Comparison of ENCODE assay signal across 28 cellular contexts in the genomic region with DNA sequence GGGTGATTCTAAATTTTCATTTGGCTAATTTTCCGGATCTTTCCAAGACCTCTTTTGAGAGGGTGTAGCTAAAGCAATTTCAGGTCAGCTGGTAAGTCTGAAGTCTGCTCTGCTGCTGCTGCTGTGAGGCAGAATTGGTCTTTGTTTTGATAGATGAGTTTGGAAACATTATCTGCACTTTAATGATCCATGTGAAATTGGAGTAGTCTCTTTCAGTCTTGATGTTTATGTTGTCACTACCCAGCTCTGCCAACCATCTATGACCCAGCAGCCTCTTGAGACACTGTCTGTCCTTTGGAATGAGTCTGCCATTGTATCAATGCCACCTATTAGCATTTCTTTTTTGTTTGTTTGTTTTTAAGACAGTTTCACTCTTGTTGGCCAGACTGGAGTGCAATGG.
"Had no signal": no experiment of that assay in that cellular context is flagged by ENCODE, and none has a peak within 500 bp of the region (broad histone marks: within the 10 kb centered on the region; RNA-seq: fewer than 3 reads in every experiment).

No MANE protein-coding gene starts in this region.

- H3K27ac Mint-ChIP-seq: naive thymus-derived CD8-positive, alpha-beta T cell; natural killer cell treated with Interleukin-12 subunit alpha and Interleukin-12 subunit beta and Interleukin-15 and Interleukin-18, amount 100 ng/mL, for 72 hours; neural progenitor cell; progenitor cell of endocrine pancreas; stimulated activated memory B cell treated with anti-CD40 and anti-IgM and Interleukin-4, amounts not matched to agents 10 μg/mL and 1 μg/mL and 100 μg/mL, for 72 hours; stimulated activated naive CD8-positive, alpha-beta T cell treated with anti-CD3 and anti-CD28 coated beads, Interleukin-15, amount 100 ng/mL, for 72 hours; type B pancreatic cell had no signal

- H3K27me3 Mint-ChIP-seq: type B pancreatic cell had no signal

- H3K4me3 Mint-ChIP-seq: naive thymus-derived CD8-positive, alpha-beta T cell; natural killer cell treated with Interleukin-12 subunit alpha and Interleukin-12 subunit beta and Interleukin-15 and Interleukin-18, amount 100 ng/mL, for 72 hours; neural progenitor cell; stimulated activated memory B cell treated with anti-CD40 and anti-IgM and Interleukin-4, amounts not matched to agents 10 μg/mL and 1 μg/mL and 100 μg/mL, for 72 hours; stimulated activated naive CD8-positive, alpha-beta T cell treated with anti-CD3 and anti-CD28 coated beads, Interleukin-15, amount 100 ng/mL, for 72 hours; type B pancreatic cell had no signal

- H3K4me1 Mint-ChIP-seq: naive thymus-derived CD8-positive, alpha-beta T cell; stimulated activated memory B cell treated with anti-CD40 and anti-IgM and Interleukin-4, amounts not matched to agents 10 μg/mL and 1 μg/mL and 100 μg/mL, for 72 hours; stimulated activated naive CD8-positive, alpha-beta T cell treated with anti-CD3 and anti-CD28 coated beads, Interleukin-15, amount 100 ng/mL, for 72 hours had no signal

- H3K36me3 Mint-ChIP-seq: naive thymus-derived CD8-positive, alpha-beta T cell; natural killer cell treated with Interleukin-12 subunit alpha and Interleukin-12 subunit beta and Interleukin-15 and Interleukin-18, amount 100 ng/mL, for 72 hours; stimulated activated memory B cell treated with anti-CD40 and anti-IgM and Interleukin-4, amounts not matched to agents 10 μg/mL and 1 μg/mL and 100 μg/mL, for 72 hours; type B pancreatic cell had no signal

- H3K9me3 Mint-ChIP-seq: natural killer cell treated with Interleukin-12 subunit alpha and Interleukin-12 subunit beta and Interleukin-15 and Interleukin-18, amount 100 ng/mL, for 72 hours; stimulated activated memory B cell treated with anti-CD40 and anti-IgM and Interleukin-4, amounts not matched to agents 10 μg/mL and 1 μg/mL and 100 μg/mL, for 72 hours; stimulated activated naive CD8-positive, alpha-beta T cell treated with anti-CD3 and anti-CD28 coated beads, Interleukin-15, amount 100 ng/mL, for 72 hours; type B pancreatic cell had no signal

- DNase-seq: naive thymus-derived CD8-positive, alpha-beta T cell; occipital lobe; ovary; posterior cingulate gyrus; psoas muscle; right cardiac atrium; right lobe of liver; sigmoid colon; small intestine; stimulated activated CD4-positive, alpha-beta T cell treated with anti-CD3 and anti-CD28 coated beads, Interleukin-12 subunit alpha, Interleukin-12 subunit beta, amount 100 ng/mL, for 4 hours; stimulated activated CD4-positive, alpha-beta T cell treated with anti-CD3 and anti-CD28 coated beads, Interleukin-1b, Interleukin-23, amount 100 ng/mL, for 48 hours; stimulated activated CD4-positive, alpha-beta T cell treated with anti-CD3 and anti-CD28 coated beads, Interleukin-4, amount 100 ng/mL, for 1 hour; stimulated activated CD4-positive, alpha-beta T cell treated with anti-CD3 and anti-CD28 coated beads, Interleukin-4, amount 100 ng/mL, for 4 hours; stimulated activated CD8-positive, alpha-beta memory T cell treated with anti-CD3 and anti-CD28 coated beads, Interleukin-4, amount 100 ng/mL, for 48 hours; stimulated activated naive CD4-positive, alpha-beta T cell; stimulated activated naive CD8-positive, alpha-beta T cell treated with anti-CD3 and anti-CD28 coated beads, Interleukin-15, amount 100 ng/mL, for 72 hours; stimulated activated naive CD8-positive, alpha-beta T cell treated with anti-CD3 and anti-CD28 coated beads, Interleukin-15, Interleukin-2, amounts not matched to agents 100 U/mL and 50 U/mL, for 24 hours; substantia nigra; testis; tibial artery; transverse colon; upper lobe of right lung; uterus had no signal
